ENCODE assay signal across 8 cellular contexts in the genomic region with DNA sequence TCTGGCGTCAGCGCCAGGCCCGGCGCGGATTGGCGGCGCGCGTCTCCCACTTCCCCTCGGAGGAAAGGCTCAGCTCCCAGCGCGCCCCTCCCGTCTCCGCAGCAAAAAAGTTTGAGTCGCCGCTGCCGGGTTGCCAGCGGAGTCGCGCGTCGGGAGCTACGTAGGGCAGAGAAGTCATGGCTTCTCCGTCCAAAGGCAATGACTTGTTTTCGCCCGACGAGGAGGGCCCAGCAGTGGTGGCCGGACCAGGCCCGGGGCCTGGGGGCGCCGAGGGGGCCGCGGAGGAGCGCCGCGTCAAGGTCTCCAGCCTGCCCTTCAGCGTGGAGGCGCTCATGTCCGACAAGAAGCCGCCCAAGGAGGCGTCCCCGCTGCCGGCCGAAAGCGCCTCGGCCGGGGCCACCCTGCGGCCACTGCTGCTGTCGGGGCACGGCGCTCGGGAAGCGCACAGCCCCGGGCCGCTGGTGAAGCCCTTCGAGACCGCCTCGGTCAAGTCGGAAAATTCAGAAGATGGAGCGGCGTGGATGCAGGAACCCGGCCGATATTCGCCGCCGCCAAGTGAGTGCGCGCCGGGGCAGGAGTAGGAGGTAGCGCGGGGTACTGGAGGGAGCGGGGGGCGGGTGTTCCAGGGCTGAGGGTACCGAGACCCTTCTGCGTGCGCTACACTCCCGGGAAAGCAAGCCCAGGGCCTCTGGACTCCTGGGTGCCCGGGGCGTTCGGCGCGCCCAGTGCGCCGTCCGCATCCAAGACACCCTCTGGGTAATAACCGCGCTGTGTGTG. TPM values are rescaled to one million over a fixed set of nuclear protein-coding genes. Genes with fewer than 3 reads are reported as not detected.
DNase-seq lines count a peak whose midpoint lies in the region; ATAC-seq lines count a peak whose summit lies in the region.

A gene (plus strand): TSS at position 99 of the 777 bp plus-strand sequence. CDS start 78 bp downstream, at position 177.

- DNase-seq in activated T-cell treated with anti-CD3 and anti-CD28 coated beads for 48 hours (ENCODE audit: low read depth): peak; percentile 37
- DNase-seq in activated T-cell treated with anti-CD3 and anti-CD28 coated beads, Interleukin-2, amount 50 U/mL, for 1 hour: no peak
- peak; percentile 9 for DNase-seq in activated CD4-positive, alpha-beta T cell treated with anti-CD3 and anti-CD28 coated beads, Interleukin-2, amount 10 ng/mL, durations not matched to agents 7 days and 5 days
- peak; percentile 31 for DNase-seq in middle frontal gyrus (ENCODE audit: extremely low spot score, low spot score)
- no peak for DNase-seq in NCI-H446 treated with DMSO at 0.1 percent for 48 hours (lab: John Stamatoyannopoulos, UW)
- no peak for DNase-seq in OCI-M1 (lab: John Stamatoyannopoulos, UW)

- peak within 1 kb of the TSS; percentile 60 for H3K27ac Mint-ChIP-seq in activated CD4-positive, alpha-beta T cell treated with anti-CD3 and anti-CD28 coated beads, Interleukin-2, amount 10 ng/mL, durations not matched to agents 7 days and 5 days
- no peak within 1 kb of the TSS for H3K27ac Mint-ChIP-seq in stimulated activated memory B cell treated with anti-CD40 and anti-IgM and Interleukin-4, amounts not matched to agents 10 μg/mL and 1 μg/mL and 100 μg/mL, for 72 hours

- peak within 1 kb of the TSS; percentile 66 for H3K4me3 Mint-ChIP-seq in activated CD4-positive, alpha-beta T cell treated with anti-CD3 and anti-CD28 coated beads, Interleukin-2, amount 10 ng/mL, durations not matched to agents 7 days and 5 days
- peak within 1 kb of the TSS; percentile 29 for H3K4me3 Mint-ChIP-seq in stimulated activated memory B cell treated with anti-CD40 and anti-IgM and Interleukin-4, amounts not matched to agents 10 μg/mL and 1 μg/mL and 100 μg/mL, for 72 hours

- H3K27me3 Mint-ChIP-seq in activated CD4-positive, alpha-beta T cell treated with anti-CD3 and anti-CD28 coated beads, Interleukin-2, amount 10 ng/mL, durations not matched to agents 7 days and 5 days: peaks cover 89% of the 10 kb centered on the region
- H3K27me3 Mint-ChIP-seq in stimulated activated memory B cell treated with anti-CD40 and anti-IgM and Interleukin-4, amounts not matched to agents 10 μg/mL and 1 μg/mL and 100 μg/mL, for 72 hours: peaks cover 92% of the 10 kb centered on the region

- peak; percentile 95 for ATAC-seq in esophagus mucosa
- no peak for ATAC-seq in stimulated activated memory B cell treated with anti-CD40 and anti-IgM and Interleukin-4, amounts not matched to agents 10 μg/mL and 1 μg/mL and 100 μg/mL, for 72 hours

- H3K36me3 Mint-ChIP-seq in activated CD4-positive, alpha-beta T cell treated with anti-CD3 and anti-CD28 coated beads, Interleukin-2, amount 10 ng/mL, durations not matched to agents 7 days and 5 days (ENCODE audit: low read depth): no peaks in the 10 kb centered on the region
- H3K36me3 Mint-ChIP-seq in stimulated activated memory B cell treated with anti-CD40 and anti-IgM and Interleukin-4, amounts not matched to agents 10 μg/mL and 1 μg/mL and 100 μg/mL, for 72 hours: no peaks in the 10 kb centered on the region

- POLR2A ChIA-PET in activated CD4-positive, alpha-beta T cell treated with anti-CD3 and anti-CD28 coated beads, Interleukin-2, amount 10 ng/mL, durations not matched to agents 7 days and 5 days (lab: Charles Lee): interaction anchor here (0.7 kb wide), 1 partner anchor 11 kb away, joined by 3 read pairs; no protein-coding TSS in a partner anchor

- peaks cover 6% of the 10 kb centered on the region for H3K9me3 Mint-ChIP-seq in activated CD4-positive, alpha-beta T cell treated with anti-CD3 and anti-CD28 coated beads, Interleukin-2, amount 10 ng/mL, durations not matched to agents 7 days and 5 days
- no peaks in the 10 kb centered on the region for H3K9me3 Mint-ChIP-seq in stimulated activated memory B cell treated with anti-CD40 and anti-IgM and Interleukin-4, amounts not matched to agents 10 μg/mL and 1 μg/mL and 100 μg/mL, for 72 hours

- CTCF ChIA-PET in activated CD4-positive, alpha-beta T cell treated with anti-CD3 and anti-CD28 coated beads, Interleukin-2, amount 10 ng/mL, durations not matched to agents 7 days and 5 days (lab: Charles Lee): no interaction called here

- peaks cover 8% of the 10 kb centered on the region for H3K4me1 Mint-ChIP-seq in activated CD4-positive, alpha-beta T cell treated with anti-CD3 and anti-CD28 coated beads, Interleukin-2, amount 10 ng/mL, durations not matched to agents 7 days and 5 days
- peaks cover 6% of the 10 kb centered on the region for H3K4me1 Mint-ChIP-seq in stimulated activated memory B cell treated with anti-CD40 and anti-IgM and Interleukin-4, amounts not matched to agents 10 μg/mL and 1 μg/mL and 100 μg/mL, for 72 hours

RNA-seq across cellular contexts. Expression of the gene that starts here (rescaled TPM):
- total RNA-seq in activated CD4-positive, alpha-beta T cell treated with anti-CD3 and anti-CD28 coated beads, Interleukin-2, amount 10 ng/mL, durations not matched to agents 7 days and 5 days: under 1 TPM in 1 of 2 experiments, not detected in 1; 0.17 TPM
- 1.3 TPM for total RNA-seq in esophagus mucosa

Comparison
In these comparisons a context has a peak if more than half of its experiments do, and no peak if none do; other contexts are left out.
1. DNase-seq: peak in activated T-cell treated with anti-CD3 and anti-CD28 coated beads for 48 hours (single experiment) and middle frontal gyrus (single experiment); none in activated T-cell treated with anti-CD3 and anti-CD28 coated beads, Interleukin-2, amount 50 U/mL, for 1 hour (single experiment), NCI-H446 treated with DMSO at 0.1 percent for 48 hours (single experiment) and OCI-M1 (single experiment).
2. Peak in DNase-seq in activated CD4-positive, alpha-beta T cell treated with anti-CD3 and anti-CD28 coated beads, Interleukin-2, amount 10 ng/mL, durations not matched to agents 7 days and 5 days; RNA of the gene not detected or under 1 TPM.